ENCODE assay signal across 9 cellular contexts in genomic region chr17:8382052-8382879, GRCh38. TPM values are rescaled to one million over a fixed set of nuclear protein-coding genes. Genes with fewer than 3 reads are reported as not detected.
DNase-seq lines count a peak whose midpoint lies in the region; ATAC-seq and TF ChIP-seq lines count a peak whose summit lies in the region.
"Had no signal": no experiment of that assay in that cellular context is flagged by ENCODE, and none has a peak within 500 bp of the region (broad histone marks: within the 10 kb centered on the region; RNA-seq: fewer than 3 reads in every experiment).

No MANE protein-coding gene starts in this region.

- H3K9me3 Mint-ChIP-seq in activated T-cell treated with anti-CD3 and anti-CD28 coated beads, Interleukin-2, amount 50 U/mL, for 4 hours: no peaks in the 10 kb centered on the region
- H3K9me3 Mint-ChIP-seq in activated T-helper 1 cell treated with anti-CD3 and anti-CD28 coated beads, Interleukin-12 subunit alpha, Interleukin-12 subunit beta, Interleukin-2, Interleukin-4 antibody, amounts not matched to agents 30 ng/mL and 10 ng/mL and 1 ng/mL, durations not matched to agents 14 hours and 24 hours and 36 hours: no peaks in the 10 kb centered on the region

- no peak for DNase-seq in activated T-cell treated with anti-CD3 and anti-CD28 coated beads, Interleukin-2, amount 50 U/mL, for 4 hours
- no peak for DNase-seq in activated T-cell treated with anti-CD3 and anti-CD28 coated beads for 4 hours
- no peak for DNase-seq in activated T-helper 1 cell treated with anti-CD3 and anti-CD28 coated beads, Interleukin-12 subunit alpha, Interleukin-12 subunit beta, Interleukin-2, Interleukin-4 antibody, amounts not matched to agents 30 ng/mL and 10 ng/mL and 1 ng/mL, durations not matched to agents 14 hours and 24 hours and 36 hours (ENCODE audit: low spot score)
- no peak for DNase-seq in suprapubic skin (ENCODE audit: low spot score in 2 of 2)
- no peak for DNase-seq in GM20000 (ENCODE audit: low spot score)
- no peak for DNase-seq in epidermal melanocyte (ENCODE audit: insufficient read length, low spot score)
- no peak for DNase-seq in activated CD8-positive, alpha-beta memory T cell treated with anti-CD3 and anti-CD28 coated beads for 24 hours

- peak overlapping the region; percentile 98 for H3K9ac ChIP-seq in iPS-20b (ENCODE audit: low read depth, low read length)

- H3K4me3 ChIP-seq in iPS-20b (ENCODE audit: low read length): peak overlapping the region; percentile 88
- peak overlapping the region; percentile 76 for H3K4me3 ChIP-seq in suprapubic skin

- H3K4me1 Mint-ChIP-seq in activated T-cell treated with anti-CD3 and anti-CD28 coated beads, Interleukin-2, amount 50 U/mL, for 4 hours (ENCODE audit: low read depth): peaks cover 58% of the 10 kb centered on the region
- H3K4me1 Mint-ChIP-seq in activated T-helper 1 cell treated with anti-CD3 and anti-CD28 coated beads, Interleukin-12 subunit alpha, Interleukin-12 subunit beta, Interleukin-2, Interleukin-4 antibody, amounts not matched to agents 30 ng/mL and 10 ng/mL and 1 ng/mL, durations not matched to agents 14 hours and 24 hours and 36 hours (ENCODE audit: low read depth): peaks cover 51% of the 10 kb centered on the region

- no peak for TF ChIP-seq EP300 in suprapubic skin (IDR thresholded peaks at IDR 0.05)

- no peaks in the 10 kb centered on the region for H3K9me3 ChIP-seq in iPS-20b (ENCODE audit: insufficient read depth, low read depth, low read length)
- H3K9me3 ChIP-seq in suprapubic skin: no peaks in the 10 kb centered on the region

- peaks cover 18% of the 10 kb centered on the region for H3K4me1 ChIP-seq in iPS-20b (ENCODE audit: insufficient read depth, low read length)
- H3K4me1 ChIP-seq in suprapubic skin: peaks cover 41% of the 10 kb centered on the region

- H3K27me3 ChIP-seq in iPS-20b (ENCODE audit: insufficient read depth, low read length) (no peaks in the 10 kb centered on the region), suprapubic skin (no peaks in the 10 kb centered on the region)

- WGBS in suprapubic skin: 19% methylated on average over 27 of the region's 27 CpGs

- no peak for TF ChIP-seq POLR2A in suprapubic skin (IDR thresholded peaks at IDR 0.05)

- H3K27ac Mint-ChIP-seq in activated T-helper 1 cell treated with anti-CD3 and anti-CD28 coated beads, Interleukin-12 subunit alpha, Interleukin-12 subunit beta, Interleukin-2, Interleukin-4 antibody, amounts not matched to agents 30 ng/mL and 10 ng/mL and 1 ng/mL, durations not matched to agents 14 hours and 24 hours and 36 hours: peak overlapping the region; percentile 87

- H3K36me3 ChIP-seq in iPS-20b (ENCODE audit: insufficient read depth, low read depth, low read length) (peaks cover 54% of the 10 kb centered on the region), suprapubic skin (peaks cover 44% of the 10 kb centered on the region)

- peak overlapping the region; percentile 100 for H3K4me3 Mint-ChIP-seq in activated T-cell treated with anti-CD3 and anti-CD28 coated beads, Interleukin-2, amount 50 U/mL, for 4 hours
- peak overlapping the region; percentile 90 for H3K4me3 Mint-ChIP-seq in activated T-helper 1 cell treated with anti-CD3 and anti-CD28 coated beads, Interleukin-12 subunit alpha, Interleukin-12 subunit beta, Interleukin-2, Interleukin-4 antibody, amounts not matched to agents 30 ng/mL and 10 ng/mL and 1 ng/mL, durations not matched to agents 14 hours and 24 hours and 36 hours

- intact Hi-C loops in activated T-helper 1 cell treated with anti-CD3 and anti-CD28 coated beads, Interleukin-12 subunit alpha, Interleukin-12 subunit beta, Interleukin-2, Interleukin-4 antibody, amounts not matched to agents 30 ng/mL and 10 ng/mL and 1 ng/mL, durations not matched to agents 14 hours and 24 hours and 36 hours (cut with micrococcal nuclease): loop anchor here (2.0 to 5.0 kb wide), 4 partner anchors 133 to 1730 kb away; partner anchors contain the start of genes C17orf100, CNTROB, CTC1 and MED31

- ATAC-seq in activated T-cell treated with anti-CD3 and anti-CD28 coated beads, Interleukin-2, amount 50 U/mL, for 4 hours: no peak

- TF ChIP-seq CTCF in suprapubic skin (IDR thresholded peaks at IDR 0.05) (no peak), GM20000 (IDR thresholded peaks at IDR 0.05; ENCODE audit: extremely low read depth, missing control alignments) (no peak)

- no peaks in the 10 kb centered on the region for H3K27me3 Mint-ChIP-seq in activated T-cell treated with anti-CD3 and anti-CD28 coated beads, Interleukin-2, amount 50 U/mL, for 4 hours (ENCODE audit: low read depth)
- no peaks in the 10 kb centered on the region for H3K27me3 Mint-ChIP-seq in activated T-helper 1 cell treated with anti-CD3 and anti-CD28 coated beads, Interleukin-12 subunit alpha, Interleukin-12 subunit beta, Interleukin-2, Interleukin-4 antibody, amounts not matched to agents 30 ng/mL and 10 ng/mL and 1 ng/mL, durations not matched to agents 14 hours and 24 hours and 36 hours (ENCODE audit: insufficient read depth)

- peak overlapping the region; percentile 94 for H3K27ac ChIP-seq in iPS-20b (ENCODE audit: low read length)
- peak overlapping the region; percentile 81 for H3K27ac ChIP-seq in suprapubic skin

- peaks cover 48% of the 10 kb centered on the region for H3K36me3 Mint-ChIP-seq in activated T-cell treated with anti-CD3 and anti-CD28 coated beads, Interleukin-2, amount 50 U/mL, for 4 hours (ENCODE audit: insufficient read depth)
- peaks cover 48% of the 10 kb centered on the region for H3K36me3 Mint-ChIP-seq in activated T-helper 1 cell treated with anti-CD3 and anti-CD28 coated beads, Interleukin-12 subunit alpha, Interleukin-12 subunit beta, Interleukin-2, Interleukin-4 antibody, amounts not matched to agents 30 ng/mL and 10 ng/mL and 1 ng/mL, durations not matched to agents 14 hours and 24 hours and 36 hours (ENCODE audit: low read depth)

RNA-seq across cellular contexts. Expression of gene RPL26, which starts 0.7 kb away (rescaled TPM):
- 1,000 to 10,000 TPM; 2,326 to 2,535 (median 2,364) TPM for total RNA-seq in activated T-cell treated with anti-CD3 and anti-CD28 coated beads, Interleukin-2, amount 50 U/mL, for 4 hours
- 2,163 and 2,185 TPM in 2 replicates for total RNA-seq in activated T-helper 1 cell treated with anti-CD3 and anti-CD28 coated beads, Interleukin-12 subunit alpha, Interleukin-12 subunit beta, Interleukin-2, Interleukin-4 antibody, amounts not matched to agents 30 ng/mL and 10 ng/mL and 1 ng/mL, durations not matched to agents 14 hours and 24 hours and 36 hours
- total RNA-seq in suprapubic skin: 1,000 to 10,000 TPM; 2,419 to 4,673 (median 3,203) TPM

RNA-seq across cellular contexts. Expression of gene RNF222, which starts 15.4 kb away (rescaled TPM):
- under 1 TPM in 2 of 3 donors, not detected in 1; 0.11 to 0.13 TPM for total RNA-seq in activated T-cell treated with anti-CD3 and anti-CD28 coated beads, Interleukin-2, amount 50 U/mL, for 4 hours
- not detected in 2 replicates for total RNA-seq in activated T-helper 1 cell treated with anti-CD3 and anti-CD28 coated beads, Interleukin-12 subunit alpha, Interleukin-12 subunit beta, Interleukin-2, Interleukin-4 antibody, amounts not matched to agents 30 ng/mL and 10 ng/mL and 1 ng/mL, durations not matched to agents 14 hours and 24 hours and 36 hours
- 10 to 100 TPM in 2 of 4 donors, 1 to 10 TPM in 2; 4.1 to 17.5 (median 8.2) TPM for total RNA-seq in suprapubic skin
- total RNA-seq: glomerular endothelial cell had no signal

RNA-seq across cellular contexts. Expression of gene ODF4, which starts 42.6 kb away (rescaled TPM):
- total RNA-seq in activated T-cell treated with anti-CD3 and anti-CD28 coated beads, Interleukin-2, amount 50 U/mL, for 4 hours: not detected
- not detected in 2 replicates for total RNA-seq in activated T-helper 1 cell treated with anti-CD3 and anti-CD28 coated beads, Interleukin-12 subunit alpha, Interleukin-12 subunit beta, Interleukin-2, Interleukin-4 antibody, amounts not matched to agents 30 ng/mL and 10 ng/mL and 1 ng/mL, durations not matched to agents 14 hours and 24 hours and 36 hours
- total RNA-seq in suprapubic skin: not detected
- total RNA-seq: glomerular endothelial cell had no signal

RNA-seq across cellular contexts. Expression of gene NDEL1, which starts 53.4 kb away (rescaled TPM):
- 10 to 100 TPM; 49.0 to 51.7 (median 51.4) TPM for total RNA-seq in activated T-cell treated with anti-CD3 and anti-CD28 coated beads, Interleukin-2, amount 50 U/mL, for 4 hours
- total RNA-seq in activated T-helper 1 cell treated with anti-CD3 and anti-CD28 coated beads, Interleukin-12 subunit alpha, Interleukin-12 subunit beta, Interleukin-2, Interleukin-4 antibody, amounts not matched to agents 30 ng/mL and 10 ng/mL and 1 ng/mL, durations not matched to agents 14 hours and 24 hours and 36 hours: 72.4 and 75.4 TPM in 2 replicates
- total RNA-seq in suprapubic skin: 100 to 1,000 TPM; 172 to 237 (median 230) TPM
